In the genomic region with DNA sequence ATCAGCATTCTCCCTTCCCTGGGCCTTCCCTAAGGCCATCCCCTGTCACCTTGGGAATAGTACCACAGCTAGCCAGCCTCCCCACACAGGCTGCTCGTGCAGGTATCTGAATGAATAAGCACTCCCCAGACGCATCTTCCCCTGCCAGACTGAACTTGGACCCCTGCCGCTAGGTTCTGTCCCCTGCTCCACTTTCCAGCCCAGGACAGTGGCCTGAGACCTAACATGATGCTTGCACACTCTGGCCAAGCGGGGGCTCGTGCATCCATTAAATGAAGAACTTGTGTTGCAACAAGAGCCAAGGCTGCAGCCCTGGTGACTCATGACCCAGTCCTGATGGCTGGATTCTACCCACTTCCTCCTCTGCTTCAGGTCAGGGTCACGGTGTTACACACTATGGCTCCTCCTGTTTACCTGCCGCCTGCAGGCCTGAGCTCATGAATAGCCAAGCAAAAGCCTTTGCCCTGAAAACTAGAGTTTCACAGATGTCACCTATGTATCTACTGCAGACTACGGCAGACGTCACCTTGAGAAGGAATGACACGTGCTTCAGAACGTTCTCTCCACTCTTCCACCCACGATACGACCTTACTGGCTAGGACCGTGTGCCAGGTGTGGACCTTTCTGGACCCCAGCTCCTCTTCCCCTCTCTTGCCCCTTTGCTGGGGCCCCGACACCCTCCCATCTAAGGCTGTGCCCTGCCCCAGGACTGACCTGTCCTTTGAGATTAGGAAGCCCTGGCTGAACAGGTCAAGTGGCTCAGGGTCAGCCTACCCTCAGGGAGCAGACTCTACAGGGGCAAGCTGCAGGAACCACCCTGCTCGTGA, we compare ENCODE assay signal across 8 cellular contexts. TPM values are rescaled to one million over a fixed set of nuclear protein-coding genes. Genes with fewer than 3 reads are reported as not detected.
DNase-seq lines count a peak whose midpoint lies in the region; ATAC-seq lines count a peak whose summit lies in the region.

No MANE protein-coding gene starts in this region.

- no peaks in the 10 kb centered on the region for H3K27me3 Mint-ChIP-seq in activated CD8-positive, alpha-beta T cell treated with anti-CD3 and anti-CD28 coated beads, Interleukin-2, amount 10 ng/mL, durations not matched to agents 7 days and 5 days (ENCODE audit: low read depth)

- H3K4me1 Mint-ChIP-seq in activated CD8-positive, alpha-beta T cell treated with anti-CD3 and anti-CD28 coated beads, Interleukin-2, amount 10 ng/mL, durations not matched to agents 7 days and 5 days (ENCODE audit: low read depth), result peaks cover 35% of the 10 kb centered on the region

- CTCF ChIA-PET in activated CD8-positive, alpha-beta T cell treated with anti-CD3 and anti-CD28 coated beads, Interleukin-2, amount 10 ng/mL, durations not matched to agents 7 days and 5 days (lab: Charles Lee), result no interaction called here

- H3K9me3 Mint-ChIP-seq in activated CD8-positive, alpha-beta T cell treated with anti-CD3 and anti-CD28 coated beads, Interleukin-2, amount 10 ng/mL, durations not matched to agents 7 days and 5 days (ENCODE audit: insufficient read depth), result no peaks in the 10 kb centered on the region

- ATAC-seq in HG03571 (IDR thresholded peaks at IDR 0.05; ENCODE audit: unreplicated experiment) (peak; percentile 69), left lobe of liver (peak; percentile 79), HG02970 (IDR thresholded peaks at IDR 0.05; ENCODE audit: low FRiP score, unreplicated experiment) (no peak)
- no peak for ATAC-seq in activated CD8-positive, alpha-beta T cell treated with anti-CD3 and anti-CD28 coated beads, Interleukin-2, amount 10 ng/mL, durations not matched to agents 7 days and 5 days

- no peaks in the 10 kb centered on the region for H3K36me3 Mint-ChIP-seq in activated CD8-positive, alpha-beta T cell treated with anti-CD3 and anti-CD28 coated beads, Interleukin-2, amount 10 ng/mL, durations not matched to agents 7 days and 5 days (ENCODE audit: low read depth)

- peak overlapping the region; percentile 3 for H3K27ac Mint-ChIP-seq in activated CD8-positive, alpha-beta T cell treated with anti-CD3 and anti-CD28 coated beads, Interleukin-2, amount 10 ng/mL, durations not matched to agents 7 days and 5 days

- POLR2A ChIA-PET in activated CD8-positive, alpha-beta T cell treated with anti-CD3 and anti-CD28 coated beads, Interleukin-2, amount 10 ng/mL, durations not matched to agents 7 days and 5 days (lab: Charles Lee), result interaction anchor here (0.6 kb wide), 1 partner anchor 193 kb away, joined by 3 read pairs; no protein-coding TSS in a partner anchor

- peak; percentile 18 for DNase-seq in stimulated activated CD4-positive, alpha-beta T cell treated with anti-CD3 and anti-CD28 coated beads, Interleukin-15, amount 100 ng/mL, for 24 hours
- no peak for DNase-seq in stimulated activated CD4-positive, alpha-beta T cell treated with anti-CD3 and anti-CD28 coated beads, Interleukin-12 subunit alpha, Interleukin-12 subunit beta, amount 100 ng/mL, for 4 hours
- DNase-seq in activated CD8-positive, alpha-beta T cell treated with anti-CD3 and anti-CD28 coated beads, Interleukin-2, amount 10 ng/mL, durations not matched to agents 7 days and 5 days, result peak; percentile 31
- DNase-seq in left lobe of liver (ENCODE audit: low spot score), result peak; percentile 80
- DNase-seq in NCI-H82 treated with DMSO at 0.1 percent for 48 hours (lab: John Stamatoyannopoulos, UW; ENCODE audit: unreplicated experiment), result no peak
- no peak for DNase-seq in NCI-H1930 (lab: John Stamatoyannopoulos, UW)

- no peak overlapping the region for H3K4me3 Mint-ChIP-seq in activated CD8-positive, alpha-beta T cell treated with anti-CD3 and anti-CD28 coated beads, Interleukin-2, amount 10 ng/mL, durations not matched to agents 7 days and 5 days

RNA-seq across cellular contexts. Expression of a gene that starts 6.5 kb away (rescaled TPM):
- total RNA-seq in activated CD8-positive, alpha-beta T cell treated with anti-CD3 and anti-CD28 coated beads, Interleukin-2, amount 10 ng/mL, durations not matched to agents 7 days and 5 days, result 1 to 10 TPM; 4.4 to 5.6 TPM
- total RNA-seq in left lobe of liver, result 128 TPM

RNA-seq across cellular contexts. Expression of a gene that starts 24.7 kb away (rescaled TPM):
- total RNA-seq in activated CD8-positive, alpha-beta T cell treated with anti-CD3 and anti-CD28 coated beads, Interleukin-2, amount 10 ng/mL, durations not matched to agents 7 days and 5 days, result 10 to 100 TPM; 44.5 to 54.3 TPM
- total RNA-seq in left lobe of liver, result 20.2 TPM

Comparison
In these comparisons a context has a peak if more than half of its experiments do, and no peak if none do; other contexts are left out.
1. DNase-seq: peak in stimulated activated CD4-positive, alpha-beta T cell treated with anti-CD3 and anti-CD28 coated beads, Interleukin-15, amount 100 ng/mL, for 24 hours (single experiment), activated CD8-positive, alpha-beta T cell treated with anti-CD3 and anti-CD28 coated beads, Interleukin-2, amount 10 ng/mL, durations not matched to agents 7 days and 5 days (single experiment) and left lobe of liver (single experiment); none in stimulated activated CD4-positive, alpha-beta T cell treated with anti-CD3 and anti-CD28 coated beads, Interleukin-12 subunit alpha, Interleukin-12 subunit beta, amount 100 ng/mL, for 4 hours (single experiment), NCI-H82 treated with DMSO at 0.1 percent for 48 hours (single experiment) and NCI-H1930 (0 of 2).
2. ATAC-seq: peak in HG03571 (single experiment) and left lobe of liver (single experiment); none in activated CD8-positive, alpha-beta T cell treated with anti-CD3 and anti-CD28 coated beads, Interleukin-2, amount 10 ng/mL, durations not matched to agents 7 days and 5 days (single experiment) and HG02970 (single experiment).
3. RNA of a gene that starts 6.5 kb away (total RNA-seq): 128 TPM in left lobe of liver (single experiment); 4.4 to 5.6 TPM in activated CD8-positive, alpha-beta T cell treated with anti-CD3 and anti-CD28 coated beads, Interleukin-2, amount 10 ng/mL, durations not matched to agents 7 days and 5 days; every median in the first group is over 10 times any median in the second.